16 cellular contexts compared by ENCODE assay signal in genomic region chr16:89053725-89054029, GRCh38.
"Had no signal": no experiment of that assay in that cellular context is flagged by ENCODE, and none has a peak within 500 bp of the region (broad histone marks: within the 10 kb centered on the region; RNA-seq: fewer than 3 reads in every experiment).

No MANE protein-coding gene starts in this region.

- H3K4me1 ChIP-seq: foreskin keratinocyte, lower lobe of right lung, upper lobe of right lung had no signal

- H3K27ac ChIP-seq: foreskin keratinocyte, upper lobe of right lung had no signal

- ATAC-seq: activated CD8-positive, alpha-beta memory T cell treated with anti-CD3 and anti-CD28 coated beads, Interleukin-2, amount 10 ng/mL, durations not matched to agents 7 days and 5 days; activated naive CD8-positive, alpha-beta T cell treated with anti-CD3 and anti-CD28 coated beads, Interleukin-2, amount 50 U/mL, for 24 hours; left lobe of liver; naive thymus-derived CD4-positive, alpha-beta T cell had no signal

- H3K9me3 ChIP-seq: lower lobe of right lung, upper lobe of right lung had no signal

- H3K36me3 ChIP-seq: lower lobe of right lung, upper lobe of right lung had no signal

- DNase-seq: activated CD4-positive, alpha-beta memory T cell treated with anti-CD3 and anti-CD28 coated beads, Interleukin-2, amount 10 ng/mL, durations not matched to agents 7 days and 5 days; activated CD4-positive, alpha-beta T cell treated with anti-CD3 and anti-CD28 coated beads, Interleukin-2, amount 10 ng/mL, durations not matched to agents 24 days and 14 days; activated CD8-positive, alpha-beta memory T cell treated with anti-CD3 and anti-CD28 coated beads, Interleukin-2, amount 10 ng/mL, durations not matched to agents 7 days and 5 days; activated effector memory CD4-positive, alpha-beta T cell treated with anti-CD3 and anti-CD28 coated beads, Interleukin-2, amount 50 U/mL, for 16 hours; activated naive CD4-positive, alpha-beta T cell treated with anti-CD3 and anti-CD28 coated beads, Interleukin-2, amount 10 ng/mL, durations not matched to agents 7 days and 5 days; activated naive CD8-positive, alpha-beta T cell treated with anti-CD3 and anti-CD28 coated beads, Interleukin-2, amount 50 U/mL, for 24 hours; activated T-cell treated with anti-CD3 and anti-CD28 coated beads for 4 hours; dermis blood vessel endothelial cell; effector memory CD4-positive, alpha-beta T cell; foreskin keratinocyte; lower lobe of right lung; naive thymus-derived CD4-positive, alpha-beta T cell; stimulated activated CD4-positive, alpha-beta T cell treated with anti-CD3 and anti-CD28 coated beads, Interleukin-4, amount 100 ng/mL, for 1 hour; stimulated activated naive CD4-positive, alpha-beta T cell treated with Interleukin-2 at 50 U/mL for 16 hours; upper lobe of right lung had no signal
